In genomic region chr16:28324887-28325279, GRCh38 we compare ENCODE assay signal across 2 cellular contexts.
A peak's percentile ranks its signal among the peaks of the same experiment; 100 is the strongest.
TF ChIP-seq lines count a peak whose summit lies in the region.

No MANE protein-coding gene starts in this region.

TF ChIP-seq in K562, 482 proteins besides CTCF, POLR2A, EP300 and RAD21:
- no peak for TF ChIP-seq GATA2 (CRISPR knock-in tag; IDR thresholded peaks at IDR 0.05)
- no peak for TF ChIP-seq ZC3H11A (IDR thresholded peaks at IDR 0.05; ENCODE audit: low read depth, low read length)
- TF ChIP-seq ZNF121 (CRISPR knock-in tag; conservative IDR thresholded peaks at IDR 0.05): peak; percentile 91
- no peak for TF ChIP-seq ZNF707 (CRISPR knock-in tag; conservative IDR thresholded peaks at IDR 0.05)
- TF ChIP-seq GTF2B (IDR thresholded peaks at IDR 0.05; ENCODE audit: extremely low read depth, insufficient read length): no peak

TF ChIP-seq in neural cell, 6 proteins besides CTCF, POLR2A, EP300 and RAD21:
- TF ChIP-seq REST (IDR thresholded peaks at IDR 0.05; ENCODE audit: borderline replicate concordance): no peak
- peak; percentile 23 for TF ChIP-seq POLR2AphosphoS5 (IDR thresholded peaks at IDR 0.05)
- TF ChIP-seq EZH2 (IDR thresholded peaks at IDR 0.05; ENCODE audit: borderline replicate concordance, insufficient read depth, low read length, poor library complexity, severe bottlenecking): no peak
